Comparison of ENCODE assay signal across 10 cellular contexts in genomic region chr7:93133020-93133419, GRCh38. TPM values are rescaled to one million over a fixed set of nuclear protein-coding genes. Genes with fewer than 3 reads are reported as not detected.
"Had no signal": no experiment of that assay in that cellular context is flagged by ENCODE, and none has a peak within 500 bp of the region (broad histone marks: within the 10 kb centered on the region; RNA-seq: fewer than 3 reads in every experiment).

No MANE protein-coding gene starts in this region.

- DNase-seq: GM23248, GOT3, H7, HFFc6, IMR-90 had no signal

- H3K27ac ChIP-seq: GM23248, HL-60 had no signal

- H3K9me3 ChIP-seq: HAP-1 had no signal

- H3K4me3 ChIP-seq: GM23248, HAP-1, K562 had no signal

- H3K36me3 ChIP-seq: HAP-1 had no signal

- H3K9ac ChIP-seq: GM23248 had no signal

- H3K4me3 Mint-ChIP-seq: HFFc6 had no signal

- ATAC-seq: HCT116, K562 had no signal

- H3K27ac Mint-ChIP-seq: HFFc6 had no signal

- H2AFZ ChIP-seq: GM23248 had no signal

- FAIRE-seq: HTR-8/SVneo, K562 had no signal

- H3K4me1 ChIP-seq: HAP-1 had no signal

RNA-seq across cellular contexts. Expression of gene SAMD9L, which starts 15.2 kb away (rescaled TPM):
- total RNA-seq: H7 had no signal
